In the genomic region with DNA sequence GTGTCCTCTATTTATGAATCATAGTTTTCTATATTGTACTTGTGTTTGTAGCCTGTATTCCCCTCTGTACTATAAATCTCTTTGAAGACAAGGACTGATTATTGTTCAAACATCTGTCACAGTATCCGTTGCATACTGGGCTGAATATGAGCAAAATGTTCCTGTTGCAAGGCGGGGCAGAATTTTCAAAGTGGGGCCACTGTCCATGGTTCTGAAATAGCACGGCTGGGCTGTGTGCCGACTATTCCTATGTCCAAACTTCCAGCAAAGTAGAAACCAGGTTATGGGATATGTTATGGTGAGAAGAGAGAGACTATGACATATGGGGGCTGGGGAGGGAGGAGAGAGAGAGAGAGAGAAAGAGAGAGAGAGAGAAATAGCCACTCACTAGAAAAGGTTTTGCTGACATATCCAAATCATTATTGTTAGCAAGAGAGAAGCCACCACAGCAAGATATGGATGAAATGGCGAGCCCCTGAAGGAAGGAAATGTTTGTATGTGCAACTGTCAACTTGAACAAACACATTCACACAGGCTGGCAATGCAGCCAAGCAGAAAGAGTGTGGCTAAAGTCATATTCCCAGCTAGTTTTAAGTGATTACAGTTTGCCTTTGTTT, we compare ENCODE assay signal across 11 cellular contexts.
A peak's percentile ranks its signal among the peaks of the same experiment; 100 is the strongest.
DNase-seq lines count a peak whose midpoint lies in the region; ATAC-seq, FAIRE-seq and TF ChIP-seq lines count a peak whose summit lies in the region.
"Had no signal": no experiment of that assay in that cellular context is flagged by ENCODE, and none has a peak within 500 bp of the region (broad histone marks: within the 10 kb centered on the region; RNA-seq: fewer than 3 reads in every experiment).

No MANE protein-coding gene starts in this region.

- no peaks in the 10 kb centered on the region for H3K36me3 ChIP-seq in DND-41 (ENCODE audit: insufficient read depth, low read length)
- H3K36me3 ChIP-seq: stomach had no signal

- H3K4me1 Mint-ChIP-seq in activated naive CD8-positive, alpha-beta T cell treated with anti-CD3 and anti-CD28 coated beads, Interleukin-2, amount 50 U/mL, for 24 hours: no peaks in the 10 kb centered on the region

- H3K4me2 ChIP-seq in DND-41 (ENCODE audit: insufficient read depth, low read length): no peak overlapping the region

- H3K27me3 Mint-ChIP-seq in activated naive CD8-positive, alpha-beta T cell treated with anti-CD3 and anti-CD28 coated beads, Interleukin-2, amount 50 U/mL, for 24 hours: peaks cover under 1% of the 10 kb centered on the region

- peak; percentile 95 for ATAC-seq in DND-41 (ENCODE audit: insufficient read depth, low read depth)
- no peak for ATAC-seq in activated naive CD8-positive, alpha-beta T cell treated with anti-CD3 and anti-CD28 coated beads, Interleukin-2, amount 50 U/mL, for 24 hours
- no peak for ATAC-seq in HG03442 (IDR thresholded peaks at IDR 0.05; ENCODE audit: unreplicated experiment)

- no peaks in the 10 kb centered on the region for H3K9me3 Mint-ChIP-seq in activated naive CD8-positive, alpha-beta T cell treated with anti-CD3 and anti-CD28 coated beads, Interleukin-2, amount 50 U/mL, for 24 hours

- FAIRE-seq in HTR-8/SVneo (lab: Jason Lieb, UNC): no peak

- TF ChIP-seq CTCF in DND-41 (IDR thresholded peaks at IDR 0.05; ENCODE audit: borderline replicate concordance, extremely low read depth, low read length, poor library complexity, severe bottlenecking) (no peak), dorsolateral prefrontal cortex (IDR thresholded peaks at IDR 0.05 in 54 of 56, conservative IDR thresholded peaks at IDR 0.05 in 2 of 56; ENCODE audit: low read depth in 1 of 56, partially characterized antibody in 56 of 56) (peak in 1 of 56 donors; percentile 13)

- no peaks in the 10 kb centered on the region for H3K9me3 ChIP-seq in DND-41 (ENCODE audit: insufficient read depth, low read length, severe bottlenecking)
- H3K9me3 ChIP-seq: stomach had no signal

- no peak overlapping the region for H3K9ac ChIP-seq in DND-41 (ENCODE audit: low read depth, low read length)

- H3K4me3 ChIP-seq in DND-41 (ENCODE audit: low read depth in 1 of 2, low read length in 2 of 2) (no peak overlapping the region), dorsolateral prefrontal cortex (no peak overlapping the region)
- H3K4me3 ChIP-seq: stomach had no signal

- H3K4me3 Mint-ChIP-seq in activated naive CD8-positive, alpha-beta T cell treated with anti-CD3 and anti-CD28 coated beads, Interleukin-2, amount 50 U/mL, for 24 hours: no peak overlapping the region

- H3K27ac ChIP-seq in DND-41 (ENCODE audit: low read length): no peak overlapping the region
- no peak overlapping the region for H3K27ac ChIP-seq in dorsolateral prefrontal cortex
- H3K27ac ChIP-seq: stomach had no signal

- H3K27me3 ChIP-seq in DND-41 (ENCODE audit: insufficient read depth, low read length, poor library complexity) (no peaks in the 10 kb centered on the region), dorsolateral prefrontal cortex (peaks cover 0 to 18% (median 0%) of the 10 kb centered on the region in 45 donors)

- intact Hi-C loops in dorsolateral prefrontal cortex (cut with DNase I): no loop called here

- DNase-seq in DND-41 (peak; percentile 62), HTR-8/SVneo (ENCODE audit: insufficient read length, low spot score) (peak; percentile 14), kidney tubule cell (ENCODE audit: low spot score) (peak; percentile 22), T1000 (lab: John Stamatoyannopoulos, UW) (no peak), dorsolateral prefrontal cortex (no peak)
- peak; percentile 8 for DNase-seq in activated naive CD8-positive, alpha-beta T cell treated with anti-CD3 and anti-CD28 coated beads, Interleukin-2, amount 50 U/mL, for 24 hours
- no peak for DNase-seq in activated CD8-positive, alpha-beta memory T cell treated with anti-CD3 and anti-CD28 coated beads, Interleukin-2, amount 50 U/mL, for 4 hours
- DNase-seq: aorta, MM.1S, stomach had no signal

- no peaks in the 10 kb centered on the region for H3K4me1 ChIP-seq in DND-41 (ENCODE audit: insufficient read depth, low read length)
- H3K4me1 ChIP-seq: stomach had no signal

- H3K36me3 Mint-ChIP-seq in activated naive CD8-positive, alpha-beta T cell treated with anti-CD3 and anti-CD28 coated beads, Interleukin-2, amount 50 U/mL, for 24 hours (ENCODE audit: low read depth): no peaks in the 10 kb centered on the region

- H3K27ac Mint-ChIP-seq in activated naive CD8-positive, alpha-beta T cell treated with anti-CD3 and anti-CD28 coated beads, Interleukin-2, amount 50 U/mL, for 24 hours: no peak overlapping the region

- H3K79me2 ChIP-seq in DND-41 (ENCODE audit: insufficient read depth, low read length): no peaks in the 10 kb centered on the region

- 0 out of 2 replicates have a peak, but pooled peaks cover 4% of the 10 kb centered on the region for H4K20me1 ChIP-seq in DND-41 (ENCODE audit: insufficient read depth, low read length)

- H2AFZ ChIP-seq in DND-41 (ENCODE audit: low read depth, low read length): no peak overlapping the region

Comparison
In these comparisons a context has a peak if more than half of its experiments do, and no peak if none do; other contexts are left out.
1. DNase-seq: peak in DND-41 (single experiment), HTR-8/SVneo (single experiment), activated naive CD8-positive, alpha-beta T cell treated with anti-CD3 and anti-CD28 coated beads, Interleukin-2, amount 50 U/mL, for 24 hours (single experiment) and kidney tubule cell (single experiment); none in T1000 (single experiment), activated CD8-positive, alpha-beta memory T cell treated with anti-CD3 and anti-CD28 coated beads, Interleukin-2, amount 50 U/mL, for 4 hours (single experiment) and dorsolateral prefrontal cortex (0 of 10).